1 cellular context compared by ENCODE assay signal in the genomic region with DNA sequence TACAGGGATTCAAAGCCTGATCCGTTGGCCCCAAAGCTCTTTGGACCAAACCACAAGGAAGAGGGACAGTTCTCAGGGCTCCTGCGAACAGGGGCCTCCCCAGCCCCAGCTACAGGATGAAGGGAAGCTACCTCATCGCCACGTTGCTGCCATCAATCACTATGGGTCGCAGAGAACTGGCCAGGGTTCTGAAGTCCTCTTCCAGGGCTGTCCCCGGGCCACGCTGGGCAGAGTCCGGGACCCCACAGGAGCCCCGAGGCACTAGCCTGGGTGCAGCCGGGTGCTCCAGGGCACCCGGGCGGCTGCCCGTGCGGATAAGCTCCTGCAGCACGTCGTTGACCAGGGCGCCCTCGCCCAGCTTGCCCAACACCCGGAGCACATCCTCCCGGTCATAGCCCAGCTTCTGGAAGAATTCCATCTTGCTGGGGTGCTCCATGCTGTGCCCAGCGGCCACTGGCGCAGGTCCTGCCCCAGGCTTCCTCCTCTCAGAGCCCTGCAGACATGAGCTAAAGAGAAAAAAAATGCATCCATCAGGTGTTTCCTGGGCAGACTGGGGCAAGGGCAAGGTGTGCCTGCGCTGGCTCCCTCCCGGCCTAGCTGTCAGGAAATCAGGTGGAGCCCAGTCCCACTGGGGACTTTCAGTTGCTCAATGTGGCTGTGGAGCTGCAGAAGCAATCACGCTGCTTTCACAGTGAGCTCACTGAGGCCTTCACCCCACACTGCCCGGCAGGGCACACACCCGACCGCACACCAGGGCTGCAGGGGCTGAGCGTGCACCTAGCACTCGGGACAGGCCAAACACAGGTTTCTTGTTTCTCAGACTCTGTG.
TF ChIP-seq lines count a peak whose summit lies in the region.

No MANE protein-coding gene starts in this region.

TF ChIP-seq in H1, 55 proteins besides CTCF, POLR2A, EP300 and RAD21:
- no peak for TF ChIP-seq CBX5 (IDR thresholded peaks at IDR 0.05; ENCODE audit: low read depth, low read length)
- no peak for TF ChIP-seq BRCA1 (IDR thresholded peaks at IDR 0.05; ENCODE audit: low read depth, low read length)
- TF ChIP-seq KDM5A (IDR thresholded peaks at IDR 0.05; ENCODE audit: low read length), result no peak
- no peak for TF ChIP-seq JUND (IDR thresholded peaks at IDR 0.05; ENCODE audit: low read length)
- no peak for TF ChIP-seq POU5F1 (IDR thresholded peaks at IDR 0.05; ENCODE audit: low read depth, low read length)
- no peak for TF ChIP-seq KDM1A (IDR thresholded peaks at IDR 0.05; ENCODE audit: borderline replicate concordance, low read length)
- no peak for TF ChIP-seq SAP30 (IDR thresholded peaks at IDR 0.05; ENCODE audit: insufficient read depth, insufficient replicate concordance, low read length)
- no peak for TF ChIP-seq RFX5 (IDR thresholded peaks at IDR 0.05; ENCODE audit: borderline replicate concordance, low read depth, low read length)
- TF ChIP-seq TBP (IDR thresholded peaks at IDR 0.05; ENCODE audit: low read depth, low read length), result no peak
- no peak for TF ChIP-seq BACH1 (IDR thresholded peaks at IDR 0.05; ENCODE audit: low read length)
- TF ChIP-seq HDAC2 (IDR thresholded peaks at IDR 0.05; ENCODE audit: borderline replicate concordance in 1 of 2, low read depth in 2 of 2, low read length in 2 of 2), result no peak
- no peak for TF ChIP-seq CHD2 (IDR thresholded peaks at IDR 0.05; ENCODE audit: low read length)
- TF ChIP-seq SIX5 (IDR thresholded peaks at IDR 0.05; ENCODE audit: low read depth, low read length), result no peak
- no peak for TF ChIP-seq SP2 (IDR thresholded peaks at IDR 0.05; ENCODE audit: low read length)
- TF ChIP-seq RXRA (IDR thresholded peaks at IDR 0.05; ENCODE audit: insufficient read depth, low read depth, low read length), result no peak
- TF ChIP-seq, protein P1, sequence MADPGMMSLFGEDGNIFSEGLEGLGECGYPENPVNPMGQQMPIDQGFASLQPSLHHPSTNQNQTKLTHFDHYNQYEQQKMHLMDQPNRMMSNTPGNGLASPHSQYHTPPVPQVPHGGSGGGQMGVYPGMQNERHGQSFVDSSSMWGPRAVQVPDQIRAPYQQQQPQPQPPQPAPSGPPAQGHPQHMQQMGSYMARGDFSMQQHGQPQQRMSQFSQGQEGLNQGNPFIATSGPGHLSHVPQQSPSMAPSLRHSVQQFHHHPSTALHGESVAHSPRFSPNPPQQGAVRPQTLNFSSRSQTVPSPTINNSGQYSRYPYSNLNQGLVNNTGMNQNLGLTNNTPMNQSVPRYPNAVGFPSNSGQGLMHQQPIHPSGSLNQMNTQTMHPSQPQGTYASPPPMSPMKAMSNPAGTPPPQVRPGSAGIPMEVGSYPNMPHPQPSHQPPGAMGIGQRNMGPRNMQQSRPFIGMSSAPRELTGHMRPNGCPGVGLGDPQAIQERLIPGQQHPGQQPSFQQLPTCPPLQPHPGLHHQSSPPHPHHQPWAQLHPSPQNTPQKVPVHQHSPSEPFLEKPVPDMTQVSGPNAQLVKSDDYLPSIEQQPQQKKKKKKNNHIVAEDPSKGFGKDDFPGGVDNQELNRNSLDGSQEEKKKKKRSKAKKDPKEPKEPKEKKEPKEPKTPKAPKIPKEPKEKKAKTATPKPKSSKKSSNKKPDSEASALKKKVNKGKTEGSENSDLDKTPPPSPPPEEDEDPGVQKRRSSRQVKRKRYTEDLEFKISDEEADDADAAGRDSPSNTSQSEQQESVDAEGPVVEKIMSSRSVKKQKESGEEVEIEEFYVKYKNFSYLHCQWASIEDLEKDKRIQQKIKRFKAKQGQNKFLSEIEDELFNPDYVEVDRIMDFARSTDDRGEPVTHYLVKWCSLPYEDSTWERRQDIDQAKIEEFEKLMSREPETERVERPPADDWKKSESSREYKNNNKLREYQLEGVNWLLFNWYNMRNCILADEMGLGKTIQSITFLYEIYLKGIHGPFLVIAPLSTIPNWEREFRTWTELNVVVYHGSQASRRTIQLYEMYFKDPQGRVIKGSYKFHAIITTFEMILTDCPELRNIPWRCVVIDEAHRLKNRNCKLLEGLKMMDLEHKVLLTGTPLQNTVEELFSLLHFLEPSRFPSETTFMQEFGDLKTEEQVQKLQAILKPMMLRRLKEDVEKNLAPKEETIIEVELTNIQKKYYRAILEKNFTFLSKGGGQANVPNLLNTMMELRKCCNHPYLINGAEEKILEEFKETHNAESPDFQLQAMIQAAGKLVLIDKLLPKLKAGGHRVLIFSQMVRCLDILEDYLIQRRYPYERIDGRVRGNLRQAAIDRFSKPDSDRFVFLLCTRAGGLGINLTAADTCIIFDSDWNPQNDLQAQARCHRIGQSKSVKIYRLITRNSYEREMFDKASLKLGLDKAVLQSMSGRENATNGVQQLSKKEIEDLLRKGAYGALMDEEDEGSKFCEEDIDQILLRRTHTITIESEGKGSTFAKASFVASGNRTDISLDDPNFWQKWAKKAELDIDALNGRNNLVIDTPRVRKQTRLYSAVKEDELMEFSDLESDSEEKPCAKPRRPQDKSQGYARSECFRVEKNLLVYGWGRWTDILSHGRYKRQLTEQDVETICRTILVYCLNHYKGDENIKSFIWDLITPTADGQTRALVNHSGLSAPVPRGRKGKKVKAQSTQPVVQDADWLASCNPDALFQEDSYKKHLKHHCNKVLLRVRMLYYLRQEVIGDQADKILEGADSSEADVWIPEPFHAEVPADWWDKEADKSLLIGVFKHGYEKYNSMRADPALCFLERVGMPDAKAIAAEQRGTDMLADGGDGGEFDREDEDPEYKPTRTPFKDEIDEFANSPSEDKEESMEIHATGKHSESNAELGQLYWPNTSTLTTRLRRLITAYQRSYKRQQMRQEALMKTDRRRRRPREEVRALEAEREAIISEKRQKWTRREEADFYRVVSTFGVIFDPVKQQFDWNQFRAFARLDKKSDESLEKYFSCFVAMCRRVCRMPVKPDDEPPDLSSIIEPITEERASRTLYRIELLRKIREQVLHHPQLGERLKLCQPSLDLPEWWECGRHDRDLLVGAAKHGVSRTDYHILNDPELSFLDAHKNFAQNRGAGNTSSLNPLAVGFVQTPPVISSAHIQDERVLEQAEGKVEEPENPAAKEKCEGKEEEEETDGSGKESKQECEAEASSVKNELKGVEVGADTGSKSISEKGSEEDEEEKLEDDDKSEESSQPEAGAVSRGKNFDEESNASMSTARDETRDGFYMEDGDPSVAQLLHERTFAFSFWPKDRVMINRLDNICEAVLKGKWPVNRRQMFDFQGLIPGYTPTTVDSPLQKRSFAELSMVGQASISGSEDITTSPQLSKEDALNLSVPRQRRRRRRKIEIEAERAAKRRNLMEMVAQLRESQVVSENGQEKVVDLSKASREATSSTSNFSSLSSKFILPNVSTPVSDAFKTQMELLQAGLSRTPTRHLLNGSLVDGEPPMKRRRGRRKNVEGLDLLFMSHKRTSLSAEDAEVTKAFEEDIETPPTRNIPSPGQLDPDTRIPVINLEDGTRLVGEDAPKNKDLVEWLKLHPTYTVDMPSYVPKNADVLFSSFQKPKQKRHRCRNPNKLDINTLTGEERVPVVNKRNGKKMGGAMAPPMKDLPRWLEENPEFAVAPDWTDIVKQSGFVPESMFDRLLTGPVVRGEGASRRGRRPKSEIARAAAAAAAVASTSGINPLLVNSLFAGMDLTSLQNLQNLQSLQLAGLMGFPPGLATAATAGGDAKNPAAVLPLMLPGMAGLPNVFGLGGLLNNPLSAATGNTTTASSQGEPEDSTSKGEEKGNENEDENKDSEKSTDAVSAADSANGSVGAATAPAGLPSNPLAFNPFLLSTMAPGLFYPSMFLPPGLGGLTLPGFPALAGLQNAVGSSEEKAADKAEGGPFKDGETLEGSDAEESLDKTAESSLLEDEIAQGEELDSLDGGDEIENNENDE (IDR thresholded peaks at IDR 0.05; ENCODE audit: insufficient replicate concordance, low read length), result no peak
- no peak for TF ChIP-seq FOSL1 (IDR thresholded peaks at IDR 0.05; ENCODE audit: insufficient read depth, low read depth, low read length)
- TF ChIP-seq, protein P2, sequence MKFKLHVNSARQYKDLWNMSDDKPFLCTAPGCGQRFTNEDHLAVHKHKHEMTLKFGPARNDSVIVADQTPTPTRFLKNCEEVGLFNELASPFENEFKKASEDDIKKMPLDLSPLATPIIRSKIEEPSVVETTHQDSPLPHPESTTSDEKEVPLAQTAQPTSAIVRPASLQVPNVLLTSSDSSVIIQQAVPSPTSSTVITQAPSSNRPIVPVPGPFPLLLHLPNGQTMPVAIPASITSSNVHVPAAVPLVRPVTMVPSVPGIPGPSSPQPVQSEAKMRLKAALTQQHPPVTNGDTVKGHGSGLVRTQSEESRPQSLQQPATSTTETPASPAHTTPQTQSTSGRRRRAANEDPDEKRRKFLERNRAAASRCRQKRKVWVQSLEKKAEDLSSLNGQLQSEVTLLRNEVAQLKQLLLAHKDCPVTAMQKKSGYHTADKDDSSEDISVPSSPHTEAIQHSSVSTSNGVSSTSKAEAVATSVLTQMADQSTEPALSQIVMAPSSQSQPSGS (IDR thresholded peaks at IDR 0.05; ENCODE audit: low read length), result no peak
- TF ChIP-seq, protein P3, sequence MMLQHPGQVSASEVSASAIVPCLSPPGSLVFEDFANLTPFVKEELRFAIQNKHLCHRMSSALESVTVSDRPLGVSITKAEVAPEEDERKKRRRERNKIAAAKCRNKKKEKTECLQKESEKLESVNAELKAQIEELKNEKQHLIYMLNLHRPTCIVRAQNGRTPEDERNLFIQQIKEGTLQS (IDR thresholded peaks at IDR 0.05; ENCODE audit: insufficient read depth, low read depth, low read length), result no peak
TF ChIP-seq in H1: peak in this region for 0.
